15 cellular contexts compared by ENCODE assay signal in the genomic region with DNA sequence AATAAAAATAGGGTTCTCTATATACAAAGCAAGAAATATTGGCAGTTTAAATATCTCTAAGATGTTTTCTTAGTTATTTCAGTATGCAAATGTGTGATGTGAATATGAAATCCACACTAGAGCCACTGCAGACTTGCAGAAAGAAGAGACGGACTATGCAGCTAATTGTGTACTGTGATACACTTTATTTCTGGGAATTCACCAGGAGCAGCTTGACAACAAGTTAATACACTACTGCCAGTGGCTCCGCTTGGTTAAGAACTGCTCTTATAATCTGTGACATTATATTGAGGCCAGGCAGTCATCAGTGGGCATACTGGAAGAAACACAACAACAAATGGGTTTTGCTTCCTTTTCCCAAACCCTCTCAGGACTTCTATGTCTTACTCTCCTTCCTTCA.
DNase-seq lines count a peak whose midpoint lies in the region; ATAC-seq and TF ChIP-seq lines count a peak whose summit lies in the region.
"Had no signal": no experiment of that assay in that cellular context is flagged by ENCODE, and none has a peak within 500 bp of the region (broad histone marks: within the 10 kb centered on the region; RNA-seq: fewer than 3 reads in every experiment).

No MANE protein-coding gene starts in this region.

- no peak overlapping the region for H3K9ac ChIP-seq in subcutaneous abdominal adipose tissue (ENCODE audit: low read length in 5 of 5)
- H3K9ac ChIP-seq: BLaER1 treated with 17β-estradiol and CSF1 and Interleukin-3, amounts not matched to agents 10 nM and 100 nM; GM23248 had no signal

- no peak for DNase-seq in heart right ventricle
- no peak for DNase-seq in right atrium auricular region (ENCODE audit: low spot score)
- DNase-seq in NCI-H526 treated with DMSO at 0.1 percent for 48 hours (lab: John Stamatoyannopoulos, UW), result peak; percentile 18
- peak; percentile 20 for DNase-seq in left kidney (ENCODE audit: low read depth, low spot score)
- no peak for DNase-seq in DMS53 (lab: John Stamatoyannopoulos, UW)
- DNase-seq in osteocyte (ENCODE audit: extremely low spot score, unreplicated experiment), result no peak
- DNase-seq: Calu3; CD8-positive, alpha-beta T cell; DND-41; GM23248 had no signal

- peak in 5 of 8 donors; percentile 57 to 77 (median 74) for ATAC-seq in heart right ventricle
- ATAC-seq: CD8-positive, alpha-beta T cell had no signal

- peaks cover 13% of the 10 kb centered on the region for H3K4me1 Mint-ChIP-seq in osteocyte (ENCODE audit: unreplicated experiment)

- H3K4me3 ChIP-seq in heart right ventricle (no peak overlapping the region), right atrium auricular region (no peak overlapping the region), subcutaneous abdominal adipose tissue (ENCODE audit: low read depth in 1 of 5, low read length in 5 of 5) (no peak overlapping the region)
- H3K4me3 ChIP-seq: BLaER1 treated with 17β-estradiol and CSF1 and Interleukin-3, amounts not matched to agents 10 nM and 100 nM; GM12878; GM23248; HAP-1 had no signal

- peaks cover 0 to 36% (median 9%) of the 10 kb centered on the region in 9 donors for H3K4me1 ChIP-seq in heart right ventricle
- no peaks in the 10 kb centered on the region for H3K4me1 ChIP-seq in right atrium auricular region
- H3K4me1 ChIP-seq in subcutaneous abdominal adipose tissue (ENCODE audit: control insufficient read depth in 5 of 5, insufficient read depth in 5 of 5, low read length in 5 of 5), result peaks cover 0 to 20% (median 3%) of the 10 kb centered on the region in 5 donors
- H3K4me1 ChIP-seq: HAP-1 had no signal

- no peak for TF ChIP-seq CTCF in heart right ventricle (IDR thresholded peaks at IDR 0.05)
- TF ChIP-seq CTCF in right atrium auricular region (IDR thresholded peaks at IDR 0.05), result no peak
- no peak for TF ChIP-seq CTCF in osteocyte (IDR thresholded peaks at IDR 0.05)

- no peak overlapping the region for H3K4me3 Mint-ChIP-seq in osteocyte (ENCODE audit: unreplicated experiment)
- H3K4me3 Mint-ChIP-seq: B cell; CD8-positive, alpha-beta T cell had no signal

- H3K27me3 ChIP-seq in heart right ventricle (no peaks in the 10 kb centered on the region), right atrium auricular region (no peaks in the 10 kb centered on the region), subcutaneous abdominal adipose tissue (ENCODE audit: control insufficient read depth in 5 of 5, insufficient read depth in 4 of 5, low read length in 5 of 5) (no peaks in the 10 kb centered on the region)
- H3K27me3 ChIP-seq: BLaER1 treated with 17β-estradiol and CSF1 and Interleukin-3, amounts not matched to agents 10 nM and 100 nM had no signal

- H3K36me3 ChIP-seq in heart right ventricle (peaks cover 0 to 15% (median 0%) of the 10 kb centered on the region in 9 donors), right atrium auricular region (no peaks in the 10 kb centered on the region), subcutaneous abdominal adipose tissue (ENCODE audit: control insufficient read depth in 5 of 5, insufficient read depth in 5 of 5, low read length in 5 of 5) (no peaks in the 10 kb centered on the region)
- H3K36me3 ChIP-seq: HAP-1 had no signal

- H3K27me3 Mint-ChIP-seq in osteocyte (ENCODE audit: unreplicated experiment), result no peaks in the 10 kb centered on the region
- H3K27me3 Mint-ChIP-seq: B cell had no signal

- H3K9me3 Mint-ChIP-seq in osteocyte (ENCODE audit: unreplicated experiment), result no peaks in the 10 kb centered on the region

- H3K27ac Mint-ChIP-seq in osteocyte (ENCODE audit: unreplicated experiment), result no peak overlapping the region
- H3K27ac Mint-ChIP-seq: B cell; CD8-positive, alpha-beta T cell had no signal

- WGBS in heart right ventricle, 2 donors, result 50 to 78% methylated on average over 2 of the region's 2 CpGs

- H3K9me3 ChIP-seq in heart right ventricle (peaks cover 0 to 8% (median 0%) of the 10 kb centered on the region in 11 donors), right atrium auricular region (peaks cover 0 to 6% of the 10 kb centered on the region in 2 donors), subcutaneous abdominal adipose tissue (ENCODE audit: control insufficient read depth in 5 of 5, low read length in 5 of 5) (no peaks in the 10 kb centered on the region)
- H3K9me3 ChIP-seq: HAP-1 had no signal

- intact Hi-C loops in heart right ventricle (cut with DNase I), result loop anchor here in 1 of 10 donors (10.0 kb wide), 1 partner anchor 339 kb away; no protein-coding TSS in a partner anchor

- peaks cover 6% of the 10 kb centered on the region for H3K36me3 Mint-ChIP-seq in osteocyte (ENCODE audit: unreplicated experiment)

- H3K27ac ChIP-seq in heart right ventricle (peak overlapping the region in 3 of 10 donors; percentile 17 to 37 (median 35)), right atrium auricular region (no peak overlapping the region), subcutaneous abdominal adipose tissue (ENCODE audit: low read depth, low read length) (peak overlapping the region; percentile 16)
- H3K27ac ChIP-seq: BLaER1 treated with 17β-estradiol and CSF1 and Interleukin-3, amounts not matched to agents 10 nM and 100 nM had no signal

Comparison
In these comparisons a context has a peak if more than half of its experiments do, and no peak if none do; other contexts are left out.
1. DNase-seq: peak in NCI-H526 treated with DMSO at 0.1 percent for 48 hours (single experiment) and left kidney (single experiment); none in heart right ventricle (0 of 2), right atrium auricular region (single experiment), DMS53 (single experiment) and osteocyte (single experiment).